13 cellular contexts compared by ENCODE assay signal in the genomic region with DNA sequence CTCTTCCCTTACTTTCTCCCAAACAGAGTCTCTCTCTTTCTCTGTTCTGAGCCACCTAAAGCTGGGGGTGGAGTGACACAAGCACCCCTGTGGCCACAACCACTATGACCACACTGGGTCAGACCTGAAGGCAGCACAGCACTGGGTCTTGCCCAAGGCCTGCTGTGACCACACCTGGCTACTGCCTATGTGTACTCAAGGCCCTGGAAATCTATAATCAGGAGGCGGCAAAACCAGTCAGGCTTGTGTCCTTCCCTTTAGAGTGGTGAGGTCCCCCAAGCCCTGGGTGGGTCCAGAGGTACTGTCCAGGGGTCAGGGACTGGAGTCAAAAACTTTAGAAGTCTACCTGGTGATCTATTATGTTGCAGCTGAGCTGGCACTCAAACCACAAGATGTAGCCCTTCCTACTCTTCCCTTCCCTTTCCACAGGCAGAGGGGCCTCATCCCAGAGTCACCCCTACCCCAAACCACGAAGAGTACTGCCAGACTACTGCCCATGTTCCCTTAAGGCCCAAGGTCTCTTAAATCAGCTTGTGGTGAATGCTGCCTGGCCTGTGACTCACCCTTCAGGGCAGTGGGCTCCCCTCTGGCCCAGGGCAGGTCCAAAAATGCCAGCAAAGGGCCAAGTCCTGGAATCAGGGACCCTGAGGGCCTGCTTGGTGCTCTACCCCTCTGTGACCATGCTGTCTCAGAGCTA.
"Had no signal": no experiment of that assay in that cellular context is flagged by ENCODE, and none has a peak within 500 bp of the region (broad histone marks: within the 10 kb centered on the region; RNA-seq: fewer than 3 reads in every experiment).

No MANE protein-coding gene starts in this region.

- ATAC-seq: gastroesophageal sphincter, lower lobe of right lung had no signal

- DNase-seq: activated CD4-positive, alpha-beta T cell treated with anti-CD3 and anti-CD28 coated beads for 1 hour; activated effector memory CD4-positive, alpha-beta T cell treated with anti-CD3 and anti-CD28 coated beads, Interleukin-2, amount 50 U/mL, for 16 hours; activated naive CD4-positive, alpha-beta T cell treated with anti-CD3 and anti-CD28 coated beads, Interleukin-2, amount 50 U/mL, for 16 hours; activated T-cell treated with anti-CD3 and anti-CD28 coated beads, Interleukin-2, amount 50 U/mL, for 72 hours; cerebellar nuclear complex; cortex of kidney; lower lobe of right lung; nephron progenitor cell; stimulated activated CD4-positive, alpha-beta T cell treated with anti-CD3 and anti-CD28 coated beads, Interleukin-2, amount 100 ng/mL, for 24 hours; stimulated activated naive CD8-positive, alpha-beta T cell treated with anti-CD3 and anti-CD28 coated beads, Interleukin-15, amount 100 ng/mL, for 72 hours; upper lobe of left lung; WERI-Rb-1 had no signal
